14 cellular contexts compared by ENCODE assay signal in the genomic region with DNA sequence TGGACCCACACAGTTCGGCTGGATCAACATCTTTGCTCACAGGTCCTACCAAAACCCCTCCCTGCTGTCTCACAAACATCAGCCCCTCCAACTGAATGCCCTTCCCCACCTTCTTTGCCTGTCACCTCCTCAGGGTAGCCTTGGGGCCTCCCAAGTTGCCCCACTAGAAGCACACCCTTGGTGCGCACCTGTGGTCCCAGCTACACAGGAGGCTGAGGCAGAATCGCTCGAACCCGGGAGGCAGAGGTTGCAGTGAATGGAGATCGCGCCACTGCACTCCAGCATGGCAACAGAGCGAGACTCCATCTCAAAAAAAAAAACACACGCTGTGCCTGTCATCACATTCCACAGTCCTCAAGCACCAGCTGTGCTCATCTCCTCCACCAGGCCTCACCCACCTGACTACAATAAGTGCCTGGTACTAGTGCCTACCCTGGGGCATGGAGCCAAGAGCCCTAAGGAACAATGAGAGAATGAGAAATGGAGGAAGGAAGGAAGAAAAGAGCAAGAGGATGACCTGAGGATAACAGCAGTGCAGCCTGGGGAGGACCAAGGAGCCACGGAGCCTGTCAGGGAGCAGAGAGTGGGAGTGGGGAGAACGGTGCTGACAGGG. TPM values are rescaled to one million over a fixed set of nuclear protein-coding genes. Genes with fewer than 3 reads are reported as not detected.
DNase-seq lines count a peak whose midpoint lies in the region; ATAC-seq and TF ChIP-seq lines count a peak whose summit lies in the region.
"Had no signal": no experiment of that assay in that cellular context is flagged by ENCODE, and none has a peak within 500 bp of the region (broad histone marks: within the 10 kb centered on the region; RNA-seq: fewer than 3 reads in every experiment).

No MANE protein-coding gene starts in this region.

- no peaks in the 10 kb centered on the region for H3K27me3 Mint-ChIP-seq in Calu3 (ENCODE audit: unreplicated experiment)
- H3K27me3 Mint-ChIP-seq in activated T-helper 17 cell treated with anti-CD3 and anti-CD28 coated beads, Interleukin-2, amount 50 U/mL, for 72 hours, result no peaks in the 10 kb centered on the region

- BruUV-seq in Calu3 (replicated peaks; lab: Mats Ljungman, UMichigan), result no TSS peak

- intact Hi-C loops in Calu3 (cut with micrococcal nuclease; ENCODE audit: unreplicated experiment), result no loop called here
- intact Hi-C loops in Right ventricle myocardium inferior (cut with DNase I), result no loop called here
- intact Hi-C loops in posterior vena cava (cut with DNase I), result no loop called here

- CTCF ChIA-PET in Calu3 (lab: Charles Lee), result interaction anchor here (0.7 kb wide), 1 partner anchor 156 kb away, joined by 3 read pairs; no protein-coding TSS in a partner anchor

- no peak for TF ChIP-seq CTCF in Calu3 (IDR thresholded peaks at IDR 0.05; ENCODE audit: unreplicated experiment)

- peaks cover 99% of the 10 kb centered on the region for H3K36me3 Mint-ChIP-seq in Calu3 (ENCODE audit: insufficient read depth, unreplicated experiment)
- peaks cover 100% of the 10 kb centered on the region for H3K36me3 Mint-ChIP-seq in activated T-helper 17 cell treated with anti-CD3 and anti-CD28 coated beads, Interleukin-2, amount 50 U/mL, for 72 hours (ENCODE audit: low read depth)

- no peak for ATAC-seq in activated T-helper 17 cell treated with anti-CD3 and anti-CD28 coated beads, Interleukin-2, amount 50 U/mL, for 72 hours (replicated peaks)
- ATAC-seq in Right ventricle myocardium inferior, result peak; percentile 54
- no peak for ATAC-seq in GM18498 (IDR thresholded peaks at IDR 0.05; ENCODE audit: unreplicated experiment)
- ATAC-seq in GM21723 (IDR thresholded peaks at IDR 0.05; ENCODE audit: unreplicated experiment), result no peak
- ATAC-seq: activated CD4-positive, CD25-positive, alpha-beta regulatory T cell treated with anti-CD3 and anti-CD28 coated beads, Interleukin-2, amount 50 U/mL, for 24 hours had no signal

- H3K4me1 Mint-ChIP-seq in Calu3 (ENCODE audit: low read depth, unreplicated experiment), result peaks cover 4% of the 10 kb centered on the region
- H3K4me1 Mint-ChIP-seq in activated T-helper 17 cell treated with anti-CD3 and anti-CD28 coated beads, Interleukin-2, amount 50 U/mL, for 72 hours, result peaks cover 12% of the 10 kb centered on the region

- peak overlapping the region; percentile 46 for H3K27ac Mint-ChIP-seq in Calu3 (ENCODE audit: unreplicated experiment)
- H3K27ac Mint-ChIP-seq in activated T-helper 17 cell treated with anti-CD3 and anti-CD28 coated beads, Interleukin-2, amount 50 U/mL, for 72 hours, result peak overlapping the region; percentile 86

- H3K9me3 Mint-ChIP-seq in Calu3 (ENCODE audit: low read depth, unreplicated experiment), result no peaks in the 10 kb centered on the region
- no peaks in the 10 kb centered on the region for H3K9me3 Mint-ChIP-seq in activated T-helper 17 cell treated with anti-CD3 and anti-CD28 coated beads, Interleukin-2, amount 50 U/mL, for 72 hours

- DNase-seq in Calu3 (no peak), Right ventricle myocardium inferior (ENCODE audit: missing footprints) (no peak), posterior vena cava (ENCODE audit: low spot score) (peak; percentile 18), COR-L47 (lab: John Stamatoyannopoulos, UW) (no peak), HCEC 1CT (no peak)
- DNase-seq: activated T-cell treated with anti-CD3 and anti-CD28 coated beads, Interleukin-2, amount 50 U/mL, for 1 hour; anterior cingulate cortex; DND-41; NCI-H187 treated with DMSO at 0.1 percent for 48 hours; NCI-H748 treated with DMSO at 0.1 percent for 48 hours had no signal

- H3K4me3 Mint-ChIP-seq in Calu3 (ENCODE audit: low read depth, unreplicated experiment), result no peak overlapping the region
- H3K4me3 Mint-ChIP-seq in activated T-helper 17 cell treated with anti-CD3 and anti-CD28 coated beads, Interleukin-2, amount 50 U/mL, for 72 hours, result no peak overlapping the region

RNA-seq across cellular contexts. Expression of gene RPN1, which starts 26.0 kb away (rescaled TPM):
- total RNA-seq in Calu3 (2022) (449 and 474 TPM in 2 replicates), Right ventricle myocardium inferior (119 TPM), posterior vena cava (100 to 1,000 TPM; 144 to 155 TPM)
- 100 to 1,000 TPM; 106 to 179 TPM for total RNA-seq in activated T-helper 17 cell treated with anti-CD3 and anti-CD28 coated beads, Interleukin-2, amount 50 U/mL, for 72 hours
